37 cellular contexts compared by ENCODE assay signal in genomic region chr5:36770125-36770524, GRCh38.
"Had no signal": no experiment of that assay in that cellular context is flagged by ENCODE, and none has a peak within 500 bp of the region (broad histone marks: within the 10 kb centered on the region; RNA-seq: fewer than 3 reads in every experiment).

No MANE protein-coding gene starts in this region.

- H3K4me1 ChIP-seq: adrenal gland, body of pancreas, esophagus squamous epithelium had no signal

- H3K9me3 Mint-ChIP-seq: activated naive CD4-positive, alpha-beta T cell treated with anti-CD3 and anti-CD28 coated beads, Interleukin-2, amount 50 U/mL, for 24 hours; activated T-helper 1 cell treated with anti-CD3 and anti-CD28 coated beads, Interleukin-12 subunit alpha, Interleukin-12 subunit beta, Interleukin-2, Interleukin-4 antibody, amounts not matched to agents 30 ng/mL and 10 ng/mL and 1 ng/mL, durations not matched to agents 14 hours and 24 hours and 36 hours; activated T-helper 2 cell treated with anti-CD3 and anti-CD28 coated beads, Interferon-gamma antibody, Interleukin-2, Interleukin-4, amounts not matched to agents 10 μg/mL and 5 μg/mL and 100 μg/mL, durations not matched to agents 14 hours and 24 hours and 36 hours; T-helper 2 cell treated with Interferon-gamma antibody and Interleukin-4, amounts not matched to agents 5 μg/mL and 100 μg/mL, for 36 hours had no signal

- H3K27ac Mint-ChIP-seq: activated B cell treated with CpG ODN at 0.5 μM for 24 hours; activated CD8-positive, alpha-beta memory T cell treated with anti-CD3 and anti-CD28 coated beads, Interleukin-2, amount 10 ng/mL, durations not matched to agents 7 days and 5 days; activated CD8-positive, alpha-beta T cell treated with anti-CD3 and anti-CD28 coated beads, Interleukin-2, amount 10 ng/mL, durations not matched to agents 7 days and 5 days; activated naive CD4-positive, alpha-beta T cell treated with anti-CD3 and anti-CD28 coated beads for 36 hours; activated naive CD4-positive, alpha-beta T cell treated with anti-CD3 and anti-CD28 coated beads, Interleukin-2, amount 50 U/mL, for 24 hours; activated naive CD8-positive, alpha-beta T cell treated with anti-CD3 and anti-CD28 coated beads for 36 hours; activated naive CD8-positive, alpha-beta T cell treated with anti-CD3 and anti-CD28 coated beads, Interleukin-2, amount 50 U/mL, for 24 hours; activated T-helper 1 cell treated with anti-CD3 and anti-CD28 coated beads, Interleukin-12 subunit alpha, Interleukin-12 subunit beta, Interleukin-2, Interleukin-4 antibody, amounts not matched to agents 30 ng/mL and 10 ng/mL and 1 ng/mL, durations not matched to agents 14 hours and 24 hours and 36 hours; activated T-helper 2 cell treated with anti-CD3 and anti-CD28 coated beads, Interferon-gamma antibody, Interleukin-2, Interleukin-4, amounts not matched to agents 10 μg/mL and 5 μg/mL and 100 μg/mL, durations not matched to agents 14 hours and 24 hours and 36 hours; effector memory CD8-positive, alpha-beta T cell; T-helper 17 cell; T-helper 2 cell treated with Interferon-gamma antibody and Interleukin-4, amounts not matched to agents 5 μg/mL and 100 μg/mL, for 36 hours had no signal

- H3K27ac ChIP-seq: adrenal gland, body of pancreas, epithelial cell of prostate, esophagus squamous epithelium, WERI-Rb-1 had no signal

- H3K36me3 Mint-ChIP-seq: activated CD8-positive, alpha-beta memory T cell treated with anti-CD3 and anti-CD28 coated beads, Interleukin-2, amount 10 ng/mL, durations not matched to agents 7 days and 5 days; activated naive CD4-positive, alpha-beta T cell treated with anti-CD3 and anti-CD28 coated beads, Interleukin-2, amount 50 U/mL, for 24 hours had no signal

- H3K27me3 ChIP-seq: adrenal gland, body of pancreas, esophagus squamous epithelium had no signal

- H3K4me1 Mint-ChIP-seq: activated B cell treated with CpG ODN at 0.5 μM for 24 hours; activated CD8-positive, alpha-beta memory T cell treated with anti-CD3 and anti-CD28 coated beads, Interleukin-2, amount 10 ng/mL, durations not matched to agents 7 days and 5 days; activated naive CD4-positive, alpha-beta T cell treated with anti-CD3 and anti-CD28 coated beads, Interleukin-2, amount 50 U/mL, for 24 hours; activated naive CD8-positive, alpha-beta T cell treated with anti-CD3 and anti-CD28 coated beads for 36 hours; activated naive CD8-positive, alpha-beta T cell treated with anti-CD3 and anti-CD28 coated beads, Interleukin-2, amount 50 U/mL, for 24 hours; T-helper 17 cell had no signal

- H3K9me3 ChIP-seq: adrenal gland, body of pancreas, esophagus squamous epithelium had no signal

- ATAC-seq: activated CD4-positive, CD25-positive, alpha-beta regulatory T cell treated with anti-CD3 and anti-CD28 coated beads, Interleukin-2, amount 50 U/mL, for 24 hours; activated CD8-positive, alpha-beta memory T cell treated with anti-CD3 and anti-CD28 coated beads, Interleukin-2, amount 10 ng/mL, durations not matched to agents 7 days and 5 days; activated CD8-positive, alpha-beta T cell treated with anti-CD3 and anti-CD28 coated beads, Interleukin-2, amount 10 ng/mL, durations not matched to agents 7 days and 5 days; activated naive CD8-positive, alpha-beta T cell treated with anti-CD3 and anti-CD28 coated beads, Interleukin-2, amount 50 U/mL, for 24 hours; body of pancreas; effector memory CD8-positive, alpha-beta T cell; T-helper 17 cell had no signal

- H3K4me3 Mint-ChIP-seq: activated B cell treated with CpG ODN at 0.5 μM for 24 hours; activated CD8-positive, alpha-beta memory T cell treated with anti-CD3 and anti-CD28 coated beads, Interleukin-2, amount 10 ng/mL, durations not matched to agents 7 days and 5 days; activated CD8-positive, alpha-beta T cell treated with anti-CD3 and anti-CD28 coated beads, Interleukin-2, amount 10 ng/mL, durations not matched to agents 7 days and 5 days; activated naive CD4-positive, alpha-beta T cell treated with anti-CD3 and anti-CD28 coated beads for 36 hours; activated naive CD4-positive, alpha-beta T cell treated with anti-CD3 and anti-CD28 coated beads, Interleukin-2, amount 50 U/mL, for 24 hours; activated naive CD8-positive, alpha-beta T cell treated with anti-CD3 and anti-CD28 coated beads for 36 hours; activated naive CD8-positive, alpha-beta T cell treated with anti-CD3 and anti-CD28 coated beads, Interleukin-2, amount 50 U/mL, for 24 hours; activated T-helper 1 cell treated with anti-CD3 and anti-CD28 coated beads, Interleukin-12 subunit alpha, Interleukin-12 subunit beta, Interleukin-2, Interleukin-4 antibody, amounts not matched to agents 30 ng/mL and 10 ng/mL and 1 ng/mL, durations not matched to agents 14 hours and 24 hours and 36 hours; effector memory CD8-positive, alpha-beta T cell; T-helper 17 cell; T-helper 2 cell treated with Interferon-gamma antibody and Interleukin-4, amounts not matched to agents 5 μg/mL and 100 μg/mL, for 36 hours had no signal

- H3K36me3 ChIP-seq: adrenal gland, esophagus squamous epithelium, WERI-Rb-1 had no signal

- DNase-seq: activated B cell treated with CpG ODN at 0.5 μM for 24 hours; activated CD4-positive, alpha-beta T cell treated with anti-CD3 and anti-CD28 coated beads for 48 hours; activated CD4-positive, alpha-beta T cell treated with anti-CD3 and anti-CD28 coated beads, Interleukin-2, amount 50 U/mL, for 1 hour; activated CD4-positive, alpha-beta T cell treated with anti-CD3 and anti-CD28 coated beads, Interleukin-2, amount 50 U/mL, for 48 hours; activated CD8-positive, alpha-beta memory T cell treated with anti-CD3 and anti-CD28 coated beads, Interleukin-2, amount 10 ng/mL, durations not matched to agents 7 days and 5 days; activated CD8-positive, alpha-beta memory T cell treated with anti-CD3 and anti-CD28 coated beads, Interleukin-2, amount 50 U/mL, for 4 hours; activated CD8-positive, alpha-beta T cell treated with anti-CD3 and anti-CD28 coated beads, Interleukin-2, amount 10 ng/mL, durations not matched to agents 7 days and 5 days; activated effector memory CD4-positive, alpha-beta T cell treated with anti-CD3 and anti-CD28 coated beads, Interleukin-2, amount 50 U/mL, for 16 hours; activated naive CD4-positive, alpha-beta T cell treated with anti-CD3 and anti-CD28 coated beads for 36 hours; activated naive CD8-positive, alpha-beta T cell treated with anti-CD3 and anti-CD28 coated beads for 36 hours; activated naive CD8-positive, alpha-beta T cell treated with anti-CD3 and anti-CD28 coated beads, Interleukin-2, amount 50 U/mL, for 24 hours; activated T-cell treated with anti-CD3 and anti-CD28 coated beads, Interleukin-2, amount 50 U/mL, for 1 hour; activated T-cell treated with anti-CD3 and anti-CD28 coated beads, Interleukin-2, amount 50 U/mL, for 48 hours; adrenal gland; amygdala; aorta; body of pancreas; caudate nucleus; cortex of kidney; dermis blood vessel endothelial cell; effector CD4-positive, alpha-beta T cell; effector memory CD8-positive, alpha-beta T cell; esophagus squamous epithelium; foreskin fibroblast; T-helper 1 cell; T-helper 17 cell; T1000; WERI-Rb-1 had no signal

- H3K27me3 Mint-ChIP-seq: activated naive CD8-positive, alpha-beta T cell treated with anti-CD3 and anti-CD28 coated beads for 36 hours had no signal

- FAIRE-seq: colon, endothelial cell of umbilical vein, frontal cortex had no signal

- H3K4me3 ChIP-seq: adrenal gland, body of pancreas, esophagus squamous epithelium had no signal
